ENCODE assay signal across 1 cellular context in genomic region chr11:1762537-1763302, GRCh38.
TF ChIP-seq lines count a peak whose summit lies in the region.

No MANE protein-coding gene starts in this region.

TF ChIP-seq in K562, 482 proteins besides CTCF, POLR2A, EP300 and RAD21 (continued from another document):
- no peak for TF ChIP-seq CLOCK (CRISPR knock-in tag; IDR thresholded peaks at IDR 0.05; ENCODE audit: borderline replicate concordance)
- no peak for TF ChIP-seq RBBP5 (IDR thresholded peaks at IDR 0.05; ENCODE audit: borderline replicate concordance, insufficient read depth, low read length, poor library complexity, severe bottlenecking)
- TF ChIP-seq ZNF384 (IDR thresholded peaks at IDR 0.05; ENCODE audit: low read depth, low read length) = no peak
- peak in 1 of 2 experiments; percentile 56; a peak in 1 of 4 replicates for TF ChIP-seq RCOR1 (IDR thresholded peaks at IDR 0.05; ENCODE audit: borderline replicate concordance in 1 of 2, low read depth in 2 of 2, low read length in 2 of 2)
- TF ChIP-seq CEBPG (CRISPR knock-in tag; IDR thresholded peaks at IDR 0.05) = no peak; the same call in 1 of the 2 replicates
- peak; percentile 80 to 81 for TF ChIP-seq CEBPG (tag; conservative IDR thresholded peaks at IDR 0.05 in 1 of 2, IDR thresholded peaks at IDR 0.05 in 1 of 2)
- no peak for TF ChIP-seq MTA3 (IDR thresholded peaks at IDR 0.05; ENCODE audit: borderline replicate concordance)
- TF ChIP-seq, protein P1, sequence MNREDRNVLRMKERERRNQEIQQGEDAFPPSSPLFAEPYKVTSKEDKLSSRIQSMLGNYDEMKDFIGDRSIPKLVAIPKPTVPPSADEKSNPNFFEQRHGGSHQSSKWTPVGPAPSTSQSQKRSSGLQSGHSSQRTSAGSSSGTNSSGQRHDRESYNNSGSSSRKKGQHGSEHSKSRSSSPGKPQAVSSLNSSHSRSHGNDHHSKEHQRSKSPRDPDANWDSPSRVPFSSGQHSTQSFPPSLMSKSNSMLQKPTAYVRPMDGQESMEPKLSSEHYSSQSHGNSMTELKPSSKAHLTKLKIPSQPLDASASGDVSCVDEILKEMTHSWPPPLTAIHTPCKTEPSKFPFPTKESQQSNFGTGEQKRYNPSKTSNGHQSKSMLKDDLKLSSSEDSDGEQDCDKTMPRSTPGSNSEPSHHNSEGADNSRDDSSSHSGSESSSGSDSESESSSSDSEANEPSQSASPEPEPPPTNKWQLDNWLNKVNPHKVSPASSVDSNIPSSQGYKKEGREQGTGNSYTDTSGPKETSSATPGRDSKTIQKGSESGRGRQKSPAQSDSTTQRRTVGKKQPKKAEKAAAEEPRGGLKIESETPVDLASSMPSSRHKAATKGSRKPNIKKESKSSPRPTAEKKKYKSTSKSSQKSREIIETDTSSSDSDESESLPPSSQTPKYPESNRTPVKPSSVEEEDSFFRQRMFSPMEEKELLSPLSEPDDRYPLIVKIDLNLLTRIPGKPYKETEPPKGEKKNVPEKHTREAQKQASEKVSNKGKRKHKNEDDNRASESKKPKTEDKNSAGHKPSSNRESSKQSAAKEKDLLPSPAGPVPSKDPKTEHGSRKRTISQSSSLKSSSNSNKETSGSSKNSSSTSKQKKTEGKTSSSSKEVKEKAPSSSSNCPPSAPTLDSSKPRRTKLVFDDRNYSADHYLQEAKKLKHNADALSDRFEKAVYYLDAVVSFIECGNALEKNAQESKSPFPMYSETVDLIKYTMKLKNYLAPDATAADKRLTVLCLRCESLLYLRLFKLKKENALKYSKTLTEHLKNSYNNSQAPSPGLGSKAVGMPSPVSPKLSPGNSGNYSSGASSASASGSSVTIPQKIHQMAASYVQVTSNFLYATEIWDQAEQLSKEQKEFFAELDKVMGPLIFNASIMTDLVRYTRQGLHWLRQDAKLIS (CRISPR knock-in tag; IDR thresholded peaks at IDR 0.05) = no peak
- no peak for TF ChIP-seq ZC3H8 (IDR thresholded peaks at IDR 0.05)
- TF ChIP-seq SAP30 (IDR thresholded peaks at IDR 0.05; ENCODE audit: borderline replicate concordance, insufficient read depth, low read depth, low read length, poor library complexity, severe bottlenecking) = peak; percentile 24
- TF ChIP-seq, protein P2, sequence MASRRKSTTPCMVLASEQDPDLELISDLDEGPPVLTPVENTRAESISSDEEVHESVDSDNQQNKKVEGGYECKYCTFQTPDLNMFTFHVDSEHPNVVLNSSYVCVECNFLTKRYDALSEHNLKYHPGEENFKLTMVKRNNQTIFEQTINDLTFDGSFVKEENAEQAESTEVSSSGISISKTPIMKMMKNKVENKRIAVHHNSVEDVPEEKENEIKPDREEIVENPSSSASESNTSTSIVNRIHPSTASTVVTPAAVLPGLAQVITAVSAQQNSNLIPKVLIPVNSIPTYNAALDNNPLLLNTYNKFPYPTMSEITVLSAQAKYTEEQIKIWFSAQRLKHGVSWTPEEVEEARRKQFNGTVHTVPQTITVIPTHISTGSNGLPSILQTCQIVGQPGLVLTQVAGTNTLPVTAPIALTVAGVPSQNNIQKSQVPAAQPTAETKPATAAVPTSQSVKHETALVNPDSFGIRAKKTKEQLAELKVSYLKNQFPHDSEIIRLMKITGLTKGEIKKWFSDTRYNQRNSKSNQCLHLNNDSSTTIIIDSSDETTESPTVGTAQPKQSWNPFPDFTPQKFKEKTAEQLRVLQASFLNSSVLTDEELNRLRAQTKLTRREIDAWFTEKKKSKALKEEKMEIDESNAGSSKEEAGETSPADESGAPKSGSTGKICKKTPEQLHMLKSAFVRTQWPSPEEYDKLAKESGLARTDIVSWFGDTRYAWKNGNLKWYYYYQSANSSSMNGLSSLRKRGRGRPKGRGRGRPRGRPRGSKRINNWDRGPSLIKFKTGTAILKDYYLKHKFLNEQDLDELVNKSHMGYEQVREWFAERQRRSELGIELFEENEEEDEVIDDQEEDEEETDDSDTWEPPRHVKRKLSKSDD (conservative IDR thresholded peaks at IDR 0.05; ENCODE audit: low read length) = no peak
